In genomic region chr3:184180165-184180564, GRCh38 we compare ENCODE assay signal across 18 cellular contexts. TPM values are rescaled to one million over a fixed set of nuclear protein-coding genes. Genes with fewer than 3 reads are reported as not detected.
DNase-seq lines count a peak whose midpoint lies in the region; ATAC-seq, FAIRE-seq and TF ChIP-seq lines count a peak whose summit lies in the region.
"Had no signal": no experiment of that assay in that cellular context is flagged by ENCODE, and none has a peak within 500 bp of the region (broad histone marks: within the 10 kb centered on the region; RNA-seq: fewer than 3 reads in every experiment).

No MANE protein-coding gene starts in this region.

- no peak overlapping the region for H3K4me3 Mint-ChIP-seq in chondrocyte (ENCODE audit: unreplicated experiment)
- H3K4me3 Mint-ChIP-seq in activated CD4-positive, alpha-beta memory T cell treated with anti-CD3 and anti-CD28 coated beads, Interleukin-2, amount 10 ng/mL, durations not matched to agents 7 days and 5 days: no peak overlapping the region
- H3K4me3 Mint-ChIP-seq: activated CD4-positive, alpha-beta memory T cell treated with anti-CD3 and anti-CD28 coated beads for 36 hours; activated T-cell treated with anti-CD3 and anti-CD28 coated beads, Interleukin-2, amount 50 U/mL, for 72 hours; neural progenitor cell had no signal

- ATAC-seq in body of pancreas: no peak
- ATAC-seq: activated T-cell treated with anti-CD3 and anti-CD28 coated beads, Interleukin-2, amount 50 U/mL, for 72 hours had no signal

- DNase-seq in CD1c-positive myeloid dendritic cell (ENCODE audit: extremely low spot score): peak; percentile 39
- peak; percentile 50 for DNase-seq in RCC 7860 (ENCODE audit: low spot score)
- DNase-seq in chondrocyte (ENCODE audit: low spot score): no peak
- peak; percentile 15 to 86 for DNase-seq in lung microvascular endothelial cell (ENCODE audit: low read depth in 2 of 2)
- no peak for DNase-seq in body of pancreas
- DNase-seq in stimulated activated CD4-positive, alpha-beta T cell treated with anti-CD3 and anti-CD28 coated beads, Interleukin-4, amount 100 ng/mL, for 24 hours: no peak
- DNase-seq in activated CD4-positive, alpha-beta memory T cell treated with anti-CD3 and anti-CD28 coated beads, Interleukin-2, amount 10 ng/mL, durations not matched to agents 7 days and 5 days: no peak
- DNase-seq in activated CD8-positive, alpha-beta memory T cell treated with anti-CD3 and anti-CD28 coated beads, Interleukin-2, amount 50 U/mL, for 4 hours: no peak
- DNase-seq: activated CD4-positive, alpha-beta memory T cell treated with anti-CD3 and anti-CD28 coated beads for 36 hours; activated T-cell treated with anti-CD3 and anti-CD28 coated beads, Interleukin-2, amount 50 U/mL, for 72 hours; mesendoderm; NCI-H2107; NCI-H69; OCI-M1 had no signal

- H3K9me3 ChIP-seq in body of pancreas: no peaks in the 10 kb centered on the region
- H3K9me3 ChIP-seq: vagina had no signal

- CTCF ChIA-PET in activated CD4-positive, alpha-beta memory T cell treated with anti-CD3 and anti-CD28 coated beads, Interleukin-2, amount 10 ng/mL, durations not matched to agents 7 days and 5 days (lab: Charles Lee): no interaction called here

- H3K4me1 ChIP-seq in body of pancreas: peaks cover 32% of the 10 kb centered on the region

- H3K36me3 Mint-ChIP-seq in chondrocyte (ENCODE audit: low read depth): peaks cover 50% of the 10 kb centered on the region
- peaks cover 72% of the 10 kb centered on the region for H3K36me3 Mint-ChIP-seq in activated CD4-positive, alpha-beta memory T cell treated with anti-CD3 and anti-CD28 coated beads, Interleukin-2, amount 10 ng/mL, durations not matched to agents 7 days and 5 days (ENCODE audit: low read depth)

- H3K27ac Mint-ChIP-seq in chondrocyte (ENCODE audit: unreplicated experiment): peak overlapping the region; percentile 36
- no peak overlapping the region for H3K27ac Mint-ChIP-seq in activated CD4-positive, alpha-beta memory T cell treated with anti-CD3 and anti-CD28 coated beads, Interleukin-2, amount 10 ng/mL, durations not matched to agents 7 days and 5 days
- H3K27ac Mint-ChIP-seq: activated CD4-positive, alpha-beta memory T cell treated with anti-CD3 and anti-CD28 coated beads for 36 hours; neural progenitor cell had no signal

- no peak overlapping the region for H3K27ac ChIP-seq in body of pancreas
- H3K27ac ChIP-seq: neural progenitor cell, vagina had no signal

- no peak for FAIRE-seq in RCC 7860 (lab: Jason Lieb, UNC)
- FAIRE-seq: islet of Langerhans had no signal

- no peak for TF ChIP-seq CTCF in chondrocyte (IDR thresholded peaks at IDR 0.05)
- no peak for TF ChIP-seq CTCF in body of pancreas (IDR thresholded peaks at IDR 0.05)

- POLR2A ChIA-PET in activated CD4-positive, alpha-beta memory T cell treated with anti-CD3 and anti-CD28 coated beads, Interleukin-2, amount 10 ng/mL, durations not matched to agents 7 days and 5 days (lab: Charles Lee): interaction anchor here (0.9 kb wide), 1 partner anchor 20 kb away, joined by 3 read pairs; no protein-coding TSS in a partner anchor

- peaks cover 16 to 42% of the 10 kb centered on the region in 2 donors for H3K36me3 ChIP-seq in body of pancreas (replicated peaks in 1 of 2; ENCODE audit: insufficient read depth in 1 of 2, low read depth in 2 of 2)
- H3K36me3 ChIP-seq: neural progenitor cell had no signal

- TF ChIP-seq POLR2A in body of pancreas (IDR thresholded peaks at IDR 0.05): no peak

- H3K9me3 Mint-ChIP-seq in chondrocyte (ENCODE audit: low read depth): no peaks in the 10 kb centered on the region
- H3K9me3 Mint-ChIP-seq in activated CD4-positive, alpha-beta memory T cell treated with anti-CD3 and anti-CD28 coated beads, Interleukin-2, amount 10 ng/mL, durations not matched to agents 7 days and 5 days: no peaks in the 10 kb centered on the region
- H3K9me3 Mint-ChIP-seq: activated CD4-positive, alpha-beta memory T cell treated with anti-CD3 and anti-CD28 coated beads for 36 hours; activated T-cell treated with anti-CD3 and anti-CD28 coated beads, Interleukin-2, amount 50 U/mL, for 72 hours; neural progenitor cell had no signal

- no peaks in the 10 kb centered on the region for H3K27me3 Mint-ChIP-seq in chondrocyte (ENCODE audit: low read depth)
- no peaks in the 10 kb centered on the region for H3K27me3 Mint-ChIP-seq in activated CD4-positive, alpha-beta memory T cell treated with anti-CD3 and anti-CD28 coated beads, Interleukin-2, amount 10 ng/mL, durations not matched to agents 7 days and 5 days
- H3K27me3 Mint-ChIP-seq: activated CD4-positive, alpha-beta memory T cell treated with anti-CD3 and anti-CD28 coated beads for 36 hours had no signal

- peaks cover 45% of the 10 kb centered on the region for H3K4me1 Mint-ChIP-seq in chondrocyte (ENCODE audit: low read depth)
- H3K4me1 Mint-ChIP-seq in activated CD4-positive, alpha-beta memory T cell treated with anti-CD3 and anti-CD28 coated beads, Interleukin-2, amount 10 ng/mL, durations not matched to agents 7 days and 5 days: peaks cover 27% of the 10 kb centered on the region

- H3K27me3 ChIP-seq in body of pancreas: no peaks in the 10 kb centered on the region
- H3K27me3 ChIP-seq: neural progenitor cell, vagina had no signal

- intact Hi-C loops in body of pancreas (cut with DNase I): no loop called here

- no peak overlapping the region for H3K4me3 ChIP-seq in body of pancreas
- H3K4me3 ChIP-seq: neural progenitor cell, vagina had no signal

- WGBS in body of pancreas, 2 donors: 58 to 80% methylated on average over 2 to 6 of the region's 6 CpGs

RNA-seq across cellular contexts. Expression of gene AP2M1, which starts 5.5 kb away (rescaled TPM):
- total RNA-seq in chondrocyte (455 to 492 TPM (median 488 TPM) in 3 replicates), lung microvascular endothelial cell (442 and 454 TPM in 2 replicates), body of pancreas (10 to 100 TPM; 53.4 to 70.9 TPM)
- total RNA-seq in activated CD4-positive, alpha-beta memory T cell treated with anti-CD3 and anti-CD28 coated beads, Interleukin-2, amount 10 ng/mL, durations not matched to agents 7 days and 5 days: 100 to 1,000 TPM; 206 to 218 TPM

RNA-seq across cellular contexts. Expression of gene ABCF3, which starts 5.8 kb away (rescaled TPM):
- total RNA-seq in chondrocyte: 52.8 to 68.9 TPM (median 53.8 TPM) in 3 replicates
- 42.7 and 57.5 TPM in 2 replicates for total RNA-seq in lung microvascular endothelial cell
- 10 to 100 TPM; 41.8 to 46.1 TPM for total RNA-seq in body of pancreas
- total RNA-seq in activated CD4-positive, alpha-beta memory T cell treated with anti-CD3 and anti-CD28 coated beads, Interleukin-2, amount 10 ng/mL, durations not matched to agents 7 days and 5 days: 10 to 100 TPM; 53.7 to 60.1 TPM

RNA-seq across cellular contexts. Expression of gene DVL3, which starts 25.0 kb away (rescaled TPM):
- total RNA-seq in chondrocyte: 88.1 to 113 TPM (median 102 TPM) in 3 replicates
- total RNA-seq in lung microvascular endothelial cell: 15.0 and 19.8 TPM in 2 replicates
- 10 to 100 TPM; 40.0 to 53.4 TPM for total RNA-seq in body of pancreas
- total RNA-seq in activated CD4-positive, alpha-beta memory T cell treated with anti-CD3 and anti-CD28 coated beads, Interleukin-2, amount 10 ng/mL, durations not matched to agents 7 days and 5 days: 10 to 100 TPM; 33.2 to 40.7 TPM

RNA-seq across cellular contexts. Expression of gene EIF2B5, which starts 45.0 kb away (rescaled TPM):
- 24.0 to 31.8 TPM (median 26.1 TPM) in 3 replicates for total RNA-seq in chondrocyte
- 25.9 and 34.3 TPM in 2 replicates for total RNA-seq in lung microvascular endothelial cell
- total RNA-seq in body of pancreas: 10 to 100 TPM in 1 of 2 donors, 1 to 10 TPM in 1; 9.9 to 21.8 TPM
- 10 to 100 TPM; 45.9 to 47.8 TPM for total RNA-seq in activated CD4-positive, alpha-beta memory T cell treated with anti-CD3 and anti-CD28 coated beads, Interleukin-2, amount 10 ng/mL, durations not matched to agents 7 days and 5 days

RNA-seq across cellular contexts. Expression of gene VWA5B2, which starts 49.2 kb away (rescaled TPM):
- total RNA-seq in chondrocyte: 0.25 TPM in 1 of 3 replicates, not detected in the others
- under 0.01 TPM in 1 of 2 replicates, not detected in the other for total RNA-seq in lung microvascular endothelial cell
- total RNA-seq in body of pancreas: 10 to 100 TPM in 1 of 2 donors, 1 to 10 TPM in 1; 6.0 to 15.8 TPM
- not detected for total RNA-seq in activated CD4-positive, alpha-beta memory T cell treated with anti-CD3 and anti-CD28 coated beads, Interleukin-2, amount 10 ng/mL, durations not matched to agents 7 days and 5 days
- total RNA-seq: activated CD4-positive, alpha-beta memory T cell treated with anti-CD3 and anti-CD28 coated beads for 36 hours; H4 had no signal

Comparison
In these comparisons a context has a peak if more than half of its experiments do, and no peak if none do; other contexts are left out.
1. DNase-seq: peak in CD1c-positive myeloid dendritic cell (single experiment), RCC 7860 (single experiment) and lung microvascular endothelial cell (2 of 2); none in chondrocyte (single experiment), body of pancreas (0 of 4), stimulated activated CD4-positive, alpha-beta T cell treated with anti-CD3 and anti-CD28 coated beads, Interleukin-4, amount 100 ng/mL, for 24 hours (single experiment), activated CD4-positive, alpha-beta memory T cell treated with anti-CD3 and anti-CD28 coated beads, Interleukin-2, amount 10 ng/mL, durations not matched to agents 7 days and 5 days (single experiment) and activated CD8-positive, alpha-beta memory T cell treated with anti-CD3 and anti-CD28 coated beads, Interleukin-2, amount 50 U/mL, for 4 hours (single experiment).